Comparison of ENCODE assay signal across 9 cellular contexts in genomic region chr10:46285300-46285699, GRCh38. TPM values are rescaled to one million over a fixed set of nuclear protein-coding genes. Genes with fewer than 3 reads are reported as not detected.
DNase-seq lines count a peak whose midpoint lies in the region; ATAC-seq and TF ChIP-seq lines count a peak whose summit lies in the region.
"Had no signal": no experiment of that assay in that cellular context is flagged by ENCODE, and none has a peak within 500 bp of the region (broad histone marks: within the 10 kb centered on the region; RNA-seq: fewer than 3 reads in every experiment).

No MANE protein-coding gene starts in this region.

- no peak for ATAC-seq in Panc1

- H3K79me2 ChIP-seq in fibroblast of lung (ENCODE audit: control insufficient read depth, insufficient read depth, low read length), result no peaks in the 10 kb centered on the region

- intact Hi-C loops in Panc1 (cut with micrococcal nuclease; ENCODE audit: unreplicated experiment), result no loop called here
- intact Hi-C loops in spleen (cut with DNase I; ENCODE audit: low total_unique reads), result no loop called here

- no peaks in the 10 kb centered on the region for H3K27me3 ChIP-seq in Panc1 (ENCODE audit: control insufficient read depth, insufficient read depth, low read length)
- H3K27me3 ChIP-seq in fibroblast of lung (ENCODE audit: control insufficient read depth, insufficient read depth, low read length), result peaks cover 5% of the 10 kb centered on the region
- H3K27me3 ChIP-seq in spleen (replicated peaks in 1 of 7), result peaks cover 0 to 32% (median 0%) of the 10 kb centered on the region in 7 donors

- H3K36me3 ChIP-seq in Panc1 (ENCODE audit: control insufficient read depth, insufficient read depth, low read length) (no peaks in the 10 kb centered on the region), fibroblast of lung (ENCODE audit: control insufficient read depth, insufficient read depth, low read length) (no peaks in the 10 kb centered on the region), spleen (no peaks in the 10 kb centered on the region)

- POLR2A ChIA-PET in Panc1 (lab: Charles Lee), result no interaction called here

- in situ Hi-C loops in Panc1 (cut with HindIII; ENCODE audit: low pct_unique_long_range_greater_than_20kb, low sequenced_read_pairs), result no loop called here

- H3K4me1 ChIP-seq in Panc1 (ENCODE audit: control insufficient read depth, insufficient read depth, low read length), result peaks cover 11% of the 10 kb centered on the region
- peaks cover 2% of the 10 kb centered on the region for H3K4me1 ChIP-seq in fibroblast of lung (ENCODE audit: control insufficient read depth, extremely low read depth, insufficient read depth, low read length)
- peaks cover 0 to 61% (median 27%) of the 10 kb centered on the region in 6 donors for H3K4me1 ChIP-seq in spleen

- H3K4me3 ChIP-seq in Panc1 (ENCODE audit: low read depth in 2 of 2, low read length in 2 of 2) (peak overlapping the region; percentile 56 to 71), fibroblast of lung (replicated peaks in 1 of 4; ENCODE audit: control extremely low read depth in 1 of 4, insufficient read depth in 1 of 4, low read depth in 3 of 4, low read length in 4 of 4) (peak overlapping the region; percentile 47 to 69 (median 53)), spleen (peak overlapping the region; percentile 36 to 71 (median 58))

- TF ChIP-seq CTCF in GM20000 (IDR thresholded peaks at IDR 0.05; ENCODE audit: extremely low read depth, missing control alignments) (no peak), Panc1 (IDR thresholded peaks at IDR 0.05) (no peak), fibroblast of lung (conservative IDR thresholded peaks at IDR 0.05 in 1 of 2, IDR thresholded peaks at IDR 0.05 in 1 of 2; ENCODE audit: low read depth in 1 of 2, low read length in 2 of 2) (no peak), spleen (IDR thresholded peaks at IDR 0.05 in 8 of 11, conservative IDR thresholded peaks at IDR 0.05 in 3 of 11) (no peak)

- DNase-seq in GM20000 (ENCODE audit: low spot score), result peak; percentile 46
- DNase-seq in Panc1 (ENCODE audit: low read depth, low spot score), result no peak
- no peak for DNase-seq in fibroblast of lung (ENCODE audit: low read depth in 2 of 2)
- DNase-seq in spleen, result no peak
- no peak for DNase-seq in stimulated activated CD4-positive, alpha-beta T cell treated with anti-CD3 and anti-CD28 coated beads, Interleukin-12 subunit alpha, Interleukin-12 subunit beta, amount 100 ng/mL, for 4 hours
- DNase-seq in HUDEP-2 (lab: John Stamatoyannopoulos, UW; ENCODE audit: unreplicated experiment in 76 of 76), result no peak
- DNase-seq in NCI-H2196 (lab: John Stamatoyannopoulos, UW; ENCODE audit: unreplicated experiment), result no peak
- no peak for DNase-seq in NCI-H2029 treated with DMSO at 0.1 percent for 48 hours (lab: John Stamatoyannopoulos, UW)
- DNase-seq: stimulated activated CD8-positive, alpha-beta memory T cell treated with anti-CD3 and anti-CD28 coated beads, Interleukin-4, amount 100 ng/mL, for 48 hours had no signal

- peak overlapping the region; percentile 83 for H2AFZ ChIP-seq in fibroblast of lung (ENCODE audit: low read length)

- TF ChIP-seq POLR2A in spleen (IDR thresholded peaks at IDR 0.05), result no peak

- 26 to 50% (median 34%) methylated on average over 3 of the region's 3 CpGs for whole genome bisulfite sequencing in spleen, 5 donors

- H3K9ac ChIP-seq in fibroblast of lung (ENCODE audit: insufficient read depth, low read length), result no peak overlapping the region

- CTCF ChIA-PET in Panc1 (lab: Charles Lee), result no interaction called here

- H3K9me3 ChIP-seq in Panc1 (ENCODE audit: control insufficient read depth, insufficient read depth, low read depth, low read length) (no peaks in the 10 kb centered on the region), fibroblast of lung (ENCODE audit: control insufficient read depth, insufficient read depth, low read depth, low read length) (no peaks in the 10 kb centered on the region), spleen (no peaks in the 10 kb centered on the region)

- H3K4me2 ChIP-seq in fibroblast of lung (ENCODE audit: extremely low read depth, insufficient read depth, low read length), result peak overlapping the region; percentile 87

- H3K27ac ChIP-seq in Panc1 (ENCODE audit: low read length) (peak overlapping the region; percentile 85), fibroblast of lung (ENCODE audit: insufficient read depth, low read length) (peak overlapping the region; percentile 43), spleen (peak overlapping the region in 7 of 8 donors; percentile 79 to 94 (median 89))

- no peaks in the 10 kb centered on the region for H4K20me1 ChIP-seq in fibroblast of lung (ENCODE audit: control insufficient read depth, extremely low read depth, insufficient read depth, low read length)

- BruUV-seq in Panc1 (replicated peaks; lab: Mats Ljungman, UMichigan), result TSS peak; percentile 84

RNA-seq across cellular contexts. Expression of gene ANTXRL, which starts 1.5 kb away (rescaled TPM):
- not detected for total RNA-seq in Panc1 (2021; ENCODE audit: unreplicated experiment)
- not detected for polyA plus RNA-seq in Panc1 (2012; ENCODE audit: insufficient read length)
- not detected in 2 replicates for total RNA-seq in fibroblast of lung
- polyA plus RNA-seq in fibroblast of lung, result not detected in 2 replicates
- not detected in 2 replicates for polyA plus RNA-seq in fibroblast of lung (2012)
- not detected in 2 replicates for polyA minus RNA-seq in fibroblast of lung (ENCODE audit: low replicate concordance)
- total RNA-seq in spleen, result 1 to 10 TPM in 1 of 7 donors, under 1 TPM in 4, not detected in 2; 0.20 to 1.1 (median 0.42) TPM
- polyA plus RNA-seq in spleen, result under 1 TPM in 2 of 3 donors, not detected in 1; 0.03 to 0.42 TPM
